1 cellular context compared by ENCODE assay signal in genomic region chr6:15317934-15318902, GRCh38.
TF ChIP-seq lines count a peak whose summit lies in the region.

No MANE protein-coding gene starts in this region.

TF ChIP-seq in HepG2, 621 proteins besides CTCF, POLR2A, EP300 and RAD21 (continued from another document and continues in another):
- TF ChIP-seq TCF7 (IDR thresholded peaks at IDR 0.05; ENCODE audit: low read depth) (peak; percentile 82), ZNF18 (CRISPR knock-in tag; IDR thresholded peaks at IDR 0.05; ENCODE audit: insufficient replicate concordance) (no peak), TSC22D2 (CRISPR knock-in tag; IDR thresholded peaks at IDR 0.05; ENCODE audit: borderline replicate concordance) (no peak), PLRG1 (conservative IDR thresholded peaks at IDR 0.05) (no peak), ZNF747 (CRISPR knock-in tag; IDR thresholded peaks at IDR 0.05; ENCODE audit: borderline replicate concordance) (0 out of 2 replicates have a peak, but pooled peaks have one; percentile 19), FOXP4 (CRISPR knock-in tag; IDR thresholded peaks at IDR 0.05) (peak; percentile 39; the same call in 1 of the 2 replicates), ZNF329 (CRISPR knock-in tag; IDR thresholded peaks at IDR 0.05; ENCODE audit: low read depth) (no peak), NCOA5 (CRISPR knock-in tag; IDR thresholded peaks at IDR 0.05) (no peak), MYNN (CRISPR knock-in tag; IDR thresholded peaks at IDR 0.05; ENCODE audit: low read depth) (no peak), ZNF260 (CRISPR knock-in tag; IDR thresholded peaks at IDR 0.05; ENCODE audit: borderline replicate concordance, low read depth) (no peak), MXI1 (IDR thresholded peaks at IDR 0.05; ENCODE audit: borderline replicate concordance, low read depth, low read length) (peak; percentile 89; the same call in 2 of the 3 replicates), RXRB (CRISPR knock-in tag; IDR thresholded peaks at IDR 0.05; ENCODE audit: borderline replicate concordance) (peak; percentile 44; the same call in 1 of the 2 replicates), PRMT3 (CRISPR knock-in tag; IDR thresholded peaks at IDR 0.05; ENCODE audit: borderline replicate concordance, low read depth) (no peak), YEATS2 (CRISPR knock-in tag; IDR thresholded peaks at IDR 0.05; ENCODE audit: borderline replicate concordance) (no peak), JDP2 (CRISPR knock-in tag; IDR thresholded peaks at IDR 0.05; ENCODE audit: borderline replicate concordance) (no peak), ZMYM4 (CRISPR knock-in tag; IDR thresholded peaks at IDR 0.05) (peak; percentile 56; the same call in 1 of the 2 replicates), ZFP82 (CRISPR knock-in tag; IDR thresholded peaks at IDR 0.05; ENCODE audit: borderline replicate concordance) (no peak), JUND (CRISPR knock-in tag; IDR thresholded peaks at IDR 0.05) (no peak), ZNF383 (CRISPR knock-in tag; IDR thresholded peaks at IDR 0.05; ENCODE audit: borderline replicate concordance) (no peak), MBD4 (IDR thresholded peaks at IDR 0.05; ENCODE audit: borderline replicate concordance, low read length) (no peak), PLSCR1 (CRISPR knock-in tag; IDR thresholded peaks at IDR 0.05; ENCODE audit: borderline replicate concordance) (no peak), CBX1 (IDR thresholded peaks at IDR 0.05; ENCODE audit: low read depth) (no peak), ZZZ3 (CRISPR knock-in tag; IDR thresholded peaks at IDR 0.05; ENCODE audit: borderline replicate concordance) (no peak; the same call in 1 of the 2 replicates), MTF2 (CRISPR knock-in tag; IDR thresholded peaks at IDR 0.05; ENCODE audit: borderline replicate concordance) (no peak), FOSL1 (CRISPR knock-in tag; IDR thresholded peaks at IDR 0.05; ENCODE audit: borderline replicate concordance) (no peak), POGZ (CRISPR knock-in tag; IDR thresholded peaks at IDR 0.05) (peak; percentile 19; the same call in 1 of the 2 replicates), GABPA (IDR thresholded peaks at IDR 0.05; ENCODE audit: low read depth, low read length) (no peak), GABPA (CRISPR knock-in tag; IDR thresholded peaks at IDR 0.05; ENCODE audit: low read depth) (no peak), ZBTB3 (CRISPR knock-in tag; IDR thresholded peaks at IDR 0.05; ENCODE audit: borderline replicate concordance, low read depth) (peak; percentile 73; the same call in 1 of the 2 replicates), ZSCAN30 (CRISPR knock-in tag; IDR thresholded peaks at IDR 0.05) (no peak), MXD4 (CRISPR knock-in tag; IDR thresholded peaks at IDR 0.05) (peak; percentile 77; the same call in 1 of the 2 replicates), ZNF740 (CRISPR knock-in tag; IDR thresholded peaks at IDR 0.05) (no peak), ZNF331 (CRISPR knock-in tag; IDR thresholded peaks at IDR 0.05) (peak; percentile 57; the same call in 1 of the 2 replicates), ZNF251 (CRISPR knock-in tag; IDR thresholded peaks at IDR 0.05) (no peak), FOSL2 (CRISPR knock-in tag; IDR thresholded peaks at IDR 0.05) (no peak), MAFF (IDR thresholded peaks at IDR 0.05; ENCODE audit: low read depth, low read length) (no peak), MAZ (IDR thresholded peaks at IDR 0.05; ENCODE audit: borderline replicate concordance, low read depth, low read length) (no peak), MAZ (CRISPR knock-in tag; IDR thresholded peaks at IDR 0.05; ENCODE audit: low read depth) (peak; percentile 32; the same call in 1 of the 2 replicates), PATZ1 (CRISPR knock-in tag; IDR thresholded peaks at IDR 0.05) (peak; percentile 14; the same call in 1 of the 2 replicates), ETV5 (CRISPR knock-in tag; IDR thresholded peaks at IDR 0.05; ENCODE audit: borderline replicate concordance) (no peak)
- TF ChIP-seq, protein P1, sequence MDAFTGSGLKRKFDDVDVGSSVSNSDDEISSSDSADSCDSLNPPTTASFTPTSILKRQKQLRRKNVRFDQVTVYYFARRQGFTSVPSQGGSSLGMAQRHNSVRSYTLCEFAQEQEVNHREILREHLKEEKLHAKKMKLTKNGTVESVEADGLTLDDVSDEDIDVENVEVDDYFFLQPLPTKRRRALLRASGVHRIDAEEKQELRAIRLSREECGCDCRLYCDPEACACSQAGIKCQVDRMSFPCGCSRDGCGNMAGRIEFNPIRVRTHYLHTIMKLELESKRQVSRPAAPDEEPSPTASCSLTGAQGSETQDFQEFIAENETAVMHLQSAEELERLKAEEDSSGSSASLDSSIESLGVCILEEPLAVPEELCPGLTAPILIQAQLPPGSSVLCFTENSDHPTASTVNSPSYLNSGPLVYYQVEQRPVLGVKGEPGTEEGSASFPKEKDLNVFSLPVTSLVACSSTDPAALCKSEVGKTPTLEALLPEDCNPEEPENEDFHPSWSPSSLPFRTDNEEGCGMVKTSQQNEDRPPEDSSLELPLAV (CRISPR knock-in tag; conservative IDR thresholded peaks at IDR 0.05; ENCODE audit: low read depth), result no peak
- TF ChIP-seq, protein P2, sequence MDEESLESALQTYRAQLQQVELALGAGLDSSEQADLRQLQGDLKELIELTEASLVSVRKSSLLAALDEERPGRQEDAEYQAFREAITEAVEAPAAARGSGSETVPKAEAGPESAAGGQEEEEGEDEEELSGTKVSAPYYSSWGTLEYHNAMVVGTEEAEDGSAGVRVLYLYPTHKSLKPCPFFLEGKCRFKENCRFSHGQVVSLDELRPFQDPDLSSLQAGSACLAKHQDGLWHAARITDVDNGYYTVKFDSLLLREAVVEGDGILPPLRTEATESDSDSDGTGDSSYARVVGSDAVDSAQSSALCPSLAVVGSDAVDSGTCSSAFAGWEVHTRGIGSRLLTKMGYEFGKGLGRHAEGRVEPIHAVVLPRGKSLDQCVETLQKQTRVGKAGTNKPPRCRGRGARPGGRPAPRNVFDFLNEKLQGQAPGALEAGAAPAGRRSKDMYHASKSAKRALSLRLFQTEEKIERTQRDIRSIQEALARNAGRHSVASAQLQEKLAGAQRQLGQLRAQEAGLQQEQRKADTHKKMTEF (CRISPR knock-in tag; IDR thresholded peaks at IDR 0.05), result peak; percentile 32; the same call in 1 of the 2 replicates
- TF ChIP-seq, protein P3, sequence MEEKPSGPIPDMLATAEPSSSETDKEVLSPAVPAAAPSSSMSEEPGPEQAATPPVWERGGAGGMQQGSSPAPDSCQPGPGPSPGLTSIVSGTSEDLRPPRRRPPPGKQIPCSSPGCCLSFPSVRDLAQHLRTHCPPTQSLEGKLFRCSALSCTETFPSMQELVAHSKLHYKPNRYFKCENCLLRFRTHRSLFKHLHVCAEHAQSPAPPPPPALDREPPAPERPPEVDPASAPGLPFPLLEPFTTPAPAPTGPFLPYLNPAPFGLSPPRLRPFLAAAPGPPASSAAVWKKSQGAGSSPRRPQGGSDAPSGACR (CRISPR knock-in tag; IDR thresholded peaks at IDR 0.05), result no peak
- TF ChIP-seq, protein P4, sequence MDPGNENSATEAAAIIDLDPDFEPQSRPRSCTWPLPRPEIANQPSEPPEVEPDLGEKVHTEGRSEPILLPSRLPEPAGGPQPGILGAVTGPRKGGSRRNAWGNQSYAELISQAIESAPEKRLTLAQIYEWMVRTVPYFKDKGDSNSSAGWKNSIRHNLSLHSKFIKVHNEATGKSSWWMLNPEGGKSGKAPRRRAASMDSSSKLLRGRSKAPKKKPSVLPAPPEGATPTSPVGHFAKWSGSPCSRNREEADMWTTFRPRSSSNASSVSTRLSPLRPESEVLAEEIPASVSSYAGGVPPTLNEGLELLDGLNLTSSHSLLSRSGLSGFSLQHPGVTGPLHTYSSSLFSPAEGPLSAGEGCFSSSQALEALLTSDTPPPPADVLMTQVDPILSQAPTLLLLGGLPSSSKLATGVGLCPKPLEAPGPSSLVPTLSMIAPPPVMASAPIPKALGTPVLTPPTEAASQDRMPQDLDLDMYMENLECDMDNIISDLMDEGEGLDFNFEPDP (CRISPR knock-in tag; conservative IDR thresholded peaks at IDR 0.05), result no peak
- TF ChIP-seq, protein P5, sequence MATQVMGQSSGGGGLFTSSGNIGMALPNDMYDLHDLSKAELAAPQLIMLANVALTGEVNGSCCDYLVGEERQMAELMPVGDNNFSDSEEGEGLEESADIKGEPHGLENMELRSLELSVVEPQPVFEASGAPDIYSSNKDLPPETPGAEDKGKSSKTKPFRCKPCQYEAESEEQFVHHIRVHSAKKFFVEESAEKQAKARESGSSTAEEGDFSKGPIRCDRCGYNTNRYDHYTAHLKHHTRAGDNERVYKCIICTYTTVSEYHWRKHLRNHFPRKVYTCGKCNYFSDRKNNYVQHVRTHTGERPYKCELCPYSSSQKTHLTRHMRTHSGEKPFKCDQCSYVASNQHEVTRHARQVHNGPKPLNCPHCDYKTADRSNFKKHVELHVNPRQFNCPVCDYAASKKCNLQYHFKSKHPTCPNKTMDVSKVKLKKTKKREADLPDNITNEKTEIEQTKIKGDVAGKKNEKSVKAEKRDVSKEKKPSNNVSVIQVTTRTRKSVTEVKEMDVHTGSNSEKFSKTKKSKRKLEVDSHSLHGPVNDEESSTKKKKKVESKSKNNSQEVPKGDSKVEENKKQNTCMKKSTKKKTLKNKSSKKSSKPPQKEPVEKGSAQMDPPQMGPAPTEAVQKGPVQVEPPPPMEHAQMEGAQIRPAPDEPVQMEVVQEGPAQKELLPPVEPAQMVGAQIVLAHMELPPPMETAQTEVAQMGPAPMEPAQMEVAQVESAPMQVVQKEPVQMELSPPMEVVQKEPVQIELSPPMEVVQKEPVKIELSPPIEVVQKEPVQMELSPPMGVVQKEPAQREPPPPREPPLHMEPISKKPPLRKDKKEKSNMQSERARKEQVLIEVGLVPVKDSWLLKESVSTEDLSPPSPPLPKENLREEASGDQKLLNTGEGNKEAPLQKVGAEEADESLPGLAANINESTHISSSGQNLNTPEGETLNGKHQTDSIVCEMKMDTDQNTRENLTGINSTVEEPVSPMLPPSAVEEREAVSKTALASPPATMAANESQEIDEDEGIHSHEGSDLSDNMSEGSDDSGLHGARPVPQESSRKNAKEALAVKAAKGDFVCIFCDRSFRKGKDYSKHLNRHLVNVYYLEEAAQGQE (IDR thresholded peaks at IDR 0.05; ENCODE audit: borderline replicate concordance in 1 of 2, low read depth in 1 of 2, low read length in 2 of 2), result no peak
- TF ChIP-seq, protein P6, sequence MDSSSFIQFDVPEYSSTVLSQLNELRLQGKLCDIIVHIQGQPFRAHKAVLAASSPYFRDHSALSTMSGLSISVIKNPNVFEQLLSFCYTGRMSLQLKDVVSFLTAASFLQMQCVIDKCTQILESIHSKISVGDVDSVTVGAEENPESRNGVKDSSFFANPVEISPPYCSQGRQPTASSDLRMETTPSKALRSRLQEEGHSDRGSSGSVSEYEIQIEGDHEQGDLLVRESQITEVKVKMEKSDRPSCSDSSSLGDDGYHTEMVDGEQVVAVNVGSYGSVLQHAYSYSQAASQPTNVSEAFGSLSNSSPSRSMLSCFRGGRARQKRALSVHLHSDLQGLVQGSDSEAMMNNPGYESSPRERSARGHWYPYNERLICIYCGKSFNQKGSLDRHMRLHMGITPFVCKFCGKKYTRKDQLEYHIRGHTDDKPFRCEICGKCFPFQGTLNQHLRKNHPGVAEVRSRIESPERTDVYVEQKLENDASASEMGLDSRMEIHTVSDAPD (CRISPR knock-in tag; IDR thresholded peaks at IDR 0.05), result no peak
